ENCODE assay signal across 35 cellular contexts in genomic region chrX:40184968-40185367, GRCh38.
A peak's percentile ranks its signal among the peaks of the same experiment; 100 is the strongest.
DNase-seq lines count a peak whose midpoint lies in the region; ATAC-seq, FAIRE-seq and TF ChIP-seq lines count a peak whose summit lies in the region.
"Had no signal": no experiment of that assay in that cellular context is flagged by ENCODE, and none has a peak within 500 bp of the region (broad histone marks: within the 10 kb centered on the region; RNA-seq: fewer than 3 reads in every experiment).

No MANE protein-coding gene starts in this region.

- H3K4me3 Mint-ChIP-seq in astrocyte (ENCODE audit: unreplicated experiment), result no peak overlapping the region
- H3K4me3 Mint-ChIP-seq in activated CD4-positive, alpha-beta T cell treated with anti-CD3 and anti-CD28 coated beads for 36 hours, result no peak overlapping the region
- H3K4me3 Mint-ChIP-seq: B cell; CD14-positive monocyte; CD4-positive, alpha-beta memory T cell; CD4-positive, alpha-beta T cell; CD4-positive, CD25-positive, alpha-beta regulatory T cell; CD8-positive, alpha-beta memory T cell; CD8-positive, alpha-beta T cell had no signal

- in situ Hi-C loops in K562 (cut with MboI), result no loop called here

- FAIRE-seq in astrocyte (lab: Jason Lieb, UNC) (peak; percentile 91), K562 (lab: Jason Lieb, UNC) (no peak)
- FAIRE-seq: A204.1, D721Med had no signal

- DNase-seq in astrocyte (ENCODE audit: low read depth), result no peak
- no peak for DNase-seq in K562 (ENCODE audit: extremely low read depth in 1 of 4, low spot score in 3 of 4)
- no peak for DNase-seq in activated CD4-positive, alpha-beta T cell treated with anti-CD3 and anti-CD28 coated beads for 36 hours
- no peak for DNase-seq in NCI-H2029 (lab: John Stamatoyannopoulos, UW)
- DNase-seq: 8988T; ACHN; AML-193; BE2C; C1 segment of cervical spinal cord; Caco-2; Calu3; CD4-positive, alpha-beta memory T cell; CD4-positive, alpha-beta T cell; CD4-positive, CD25-positive, alpha-beta regulatory T cell; CD8-positive, alpha-beta memory T cell; CD8-positive, alpha-beta T cell; COR-L47; DMS 273 treated with DMSO at 0.1 percent for 48 hours; DMS153; DMS53; DMS79; DMS79 treated with DMSO at 0.1 percent for 48 hours; DND-41; EL had no signal

- intact Hi-C loops in K562 (cut with micrococcal nuclease), result no loop called here
- intact Hi-C loops in activated CD4-positive, alpha-beta T cell treated with anti-CD3 and anti-CD28 coated beads for 36 hours (cut with DNase I, micrococcal nuclease), result no loop called here

- H3K4me1 ChIP-seq in HEK293 (ENCODE audit: control insufficient read depth, insufficient read depth, low read length) (no peaks in the 10 kb centered on the region), astrocyte (ENCODE audit: insufficient read depth, low read length) (no peaks in the 10 kb centered on the region), K562 (replicated peaks in 1 of 2; ENCODE audit: control insufficient read depth in 2 of 2, insufficient read depth in 2 of 2, low read length in 2 of 2) (no peaks in the 10 kb centered on the region; a peak in 2 of 5 replicates)
- H3K4me1 ChIP-seq: A549, BE2C, Caco-2 had no signal

- POLR2A ChIA-PET in HEK293 (lab: Yijun Ruan, JAX) (no interaction called here), K562 (lab: Yijun Ruan, JAX) (no interaction called here)
- POLR2A ChIA-PET in activated CD4-positive, alpha-beta T cell treated with anti-CD3 and anti-CD28 coated beads for 36 hours (lab: Charles Lee), result no interaction called here

- H3K4me2 ChIP-seq in astrocyte (ENCODE audit: low read length), result no peak overlapping the region
- no peak overlapping the region for H3K4me2 ChIP-seq in K562 (ENCODE audit: insufficient read depth, low read length)
- H3K4me2 ChIP-seq: A549; BLaER1; BLaER1 treated with 17β-estradiol and CSF1 and Interleukin-3, amounts not matched to agents 10 nM and 100 nM had no signal

- no peak for TF ChIP-seq POLR2A in K562 (conservative IDR thresholded peaks at IDR 0.05)

- H3K4me3 ChIP-seq in HEK293 (ENCODE audit: low read depth, low read length), result no peak overlapping the region
- no peak overlapping the region for H3K4me3 ChIP-seq in astrocyte (ENCODE audit: insufficient read depth, low read depth, low read length)
- no peak overlapping the region for H3K4me3 ChIP-seq in K562
- H3K4me3 ChIP-seq: A549; BLaER1; BLaER1 treated with 17β-estradiol and CSF1 and Interleukin-3, amounts not matched to agents 10 nM and 100 nM had no signal

- ATAC-seq in K562, result no peak
- no peak for ATAC-seq in activated CD4-positive, alpha-beta T cell treated with anti-CD3 and anti-CD28 coated beads for 36 hours
- no peak for ATAC-seq in HG03196 (IDR thresholded peaks at IDR 0.05; ENCODE audit: unreplicated experiment)
- ATAC-seq: A549; CD8-positive, alpha-beta T cell had no signal

- H2AFZ ChIP-seq in astrocyte (ENCODE audit: low read depth, low read length) (no peak overlapping the region), K562 (ENCODE audit: low read depth, low read length) (no peak overlapping the region)

- no peaks in the 10 kb centered on the region for H3K36me3 Mint-ChIP-seq in astrocyte (ENCODE audit: low read depth, unreplicated experiment)
- no peaks in the 10 kb centered on the region for H3K36me3 Mint-ChIP-seq in activated CD4-positive, alpha-beta T cell treated with anti-CD3 and anti-CD28 coated beads for 36 hours (ENCODE audit: low read depth)
- H3K36me3 Mint-ChIP-seq: CD4-positive, alpha-beta memory T cell; CD8-positive, alpha-beta T cell had no signal

- CTCF ChIA-PET in HEK293 (lab: Yijun Ruan, JAX), result no interaction called here
- CTCF ChIA-PET in K562 (lab: Yijun Ruan, JAX; ENCODE audit: low intra/inter-chr PET ratio), result no interaction called here
- CTCF ChIA-PET in activated CD4-positive, alpha-beta T cell treated with anti-CD3 and anti-CD28 coated beads for 36 hours (lab: Charles Lee), result no interaction called here

- no peak for TF ChIP-seq CTCF in HEK293 (tag by site-specific recombination; IDR thresholded peaks at IDR 0.05)
- no peak for TF ChIP-seq CTCF in astrocyte (IDR thresholded peaks at IDR 0.05; ENCODE audit: insufficient read depth, low read depth, low read length)
- TF ChIP-seq CTCF in K562 (IDR thresholded peaks at IDR 0.05 in 2 of 3, conservative IDR thresholded peaks at IDR 0.05 in 1 of 3; ENCODE audit: insufficient read depth in 2 of 3, low read depth in 1 of 3, low read length in 3 of 3), result no peak

- no peak for TF ChIP-seq EP300 in K562 (IDR thresholded peaks at IDR 0.05; ENCODE audit: low read length)

- WGBS in K562 (ENCODE audit: insufficient coverage, low coverage, missing lambda C conversion rate), result 49% methylated on average over 4 of the region's 4 CpGs

- H3K27ac ChIP-seq in HEK293 (ENCODE audit: extremely low read depth, low read depth, low read length) (no peak overlapping the region), astrocyte (ENCODE audit: low read depth, low read length) (no peak overlapping the region), K562 (ENCODE audit: extremely low read depth, low read depth, low read length) (no peak overlapping the region)
- H3K27ac ChIP-seq: 22Rv1; A549; BLaER1; BLaER1 treated with 17β-estradiol and CSF1 and Interleukin-3, amounts not matched to agents 10 nM and 100 nM; C4-2B had no signal

- peaks cover 12% of the 10 kb centered on the region for H3K27me3 Mint-ChIP-seq in astrocyte (ENCODE audit: low read depth, unreplicated experiment)
- H3K27me3 Mint-ChIP-seq in activated CD4-positive, alpha-beta T cell treated with anti-CD3 and anti-CD28 coated beads for 36 hours, result no peaks in the 10 kb centered on the region
- H3K27me3 Mint-ChIP-seq: B cell; CD4-positive, alpha-beta memory T cell; CD4-positive, alpha-beta T cell; CD4-positive, CD25-positive, alpha-beta regulatory T cell had no signal

- no peaks in the 10 kb centered on the region for H4K20me1 ChIP-seq in astrocyte (ENCODE audit: insufficient read depth, low read length)
- H4K20me1 ChIP-seq in K562 (replicated peaks; ENCODE audit: control insufficient read depth, insufficient read depth, low read length), result no peaks in the 10 kb centered on the region
- H4K20me1 ChIP-seq: BLaER1; BLaER1 treated with 17β-estradiol and CSF1 and Interleukin-3, amounts not matched to agents 10 nM and 100 nM had no signal

- peaks cover 5% of the 10 kb centered on the region for H3K9me3 Mint-ChIP-seq in astrocyte (ENCODE audit: unreplicated experiment)
- H3K9me3 Mint-ChIP-seq in activated CD4-positive, alpha-beta T cell treated with anti-CD3 and anti-CD28 coated beads for 36 hours (ENCODE audit: low read depth), result peaks cover 7% of the 10 kb centered on the region

- H3K9ac ChIP-seq in astrocyte (ENCODE audit: low read length), result no peak overlapping the region
- H3K9ac ChIP-seq in K562 (ENCODE audit: insufficient read depth in 1 of 2, low read depth in 2 of 2, low read length in 2 of 2), result no peak overlapping the region
- H3K9ac ChIP-seq: BLaER1; BLaER1 treated with 17β-estradiol and CSF1 and Interleukin-3, amounts not matched to agents 10 nM and 100 nM had no signal

- H3K4me1 Mint-ChIP-seq in astrocyte (ENCODE audit: low read depth, unreplicated experiment), result no peaks in the 10 kb centered on the region
- H3K4me1 Mint-ChIP-seq in activated CD4-positive, alpha-beta T cell treated with anti-CD3 and anti-CD28 coated beads for 36 hours, result peaks cover 11% of the 10 kb centered on the region
- H3K4me1 Mint-ChIP-seq: CD8-positive, alpha-beta memory T cell had no signal

- TF ChIP-seq RAD21 in K562 (CRISPR knock-in tag; conservative IDR thresholded peaks at IDR 0.05 in 1 of 2, IDR thresholded peaks at IDR 0.05 in 1 of 2), result no peak

- H3K27me3 ChIP-seq in astrocyte (ENCODE audit: insufficient read depth, low read length) (no peaks in the 10 kb centered on the region), K562 (ENCODE audit: control insufficient read depth in 2 of 2, insufficient read depth in 2 of 2, low read length in 2 of 2) (no peaks in the 10 kb centered on the region)
- H3K27me3 ChIP-seq: BE2C; BLaER1; BLaER1 treated with 17β-estradiol and CSF1 and Interleukin-3, amounts not matched to agents 10 nM and 100 nM had no signal

- H3K36me3 ChIP-seq in HEK293 (ENCODE audit: control insufficient read depth in 2 of 2, insufficient read depth in 1 of 2, low read length in 2 of 2) (no peaks in the 10 kb centered on the region), astrocyte (ENCODE audit: insufficient read depth, low read length) (no peaks in the 10 kb centered on the region), K562 (ENCODE audit: control insufficient read depth, insufficient read depth, low read length) (no peaks in the 10 kb centered on the region)
- H3K36me3 ChIP-seq: BE2C; BLaER1; BLaER1 treated with 17β-estradiol and CSF1 and Interleukin-3, amounts not matched to agents 10 nM and 100 nM had no signal

- H3K27ac Mint-ChIP-seq in astrocyte (ENCODE audit: unreplicated experiment), result no peak overlapping the region
- H3K27ac Mint-ChIP-seq in activated CD4-positive, alpha-beta T cell treated with anti-CD3 and anti-CD28 coated beads for 36 hours, result no peak overlapping the region
- H3K27ac Mint-ChIP-seq: B cell; CD14-positive monocyte; CD4-positive, alpha-beta T cell; CD4-positive, CD25-positive, alpha-beta regulatory T cell; CD8-positive, alpha-beta T cell had no signal

- no peaks in the 10 kb centered on the region for H3K9me1 ChIP-seq in K562 (ENCODE audit: control insufficient read depth, insufficient read depth, low read length)

- no TSS peak for BruUV-seq in K562 (replicated peaks; lab: Mats Ljungman, UMichigan)

- H3K79me2 ChIP-seq in astrocyte (ENCODE audit: insufficient read depth, low read length) (no peaks in the 10 kb centered on the region), K562 (ENCODE audit: control insufficient read depth, insufficient read depth, low read length) (no peaks in the 10 kb centered on the region)

- no peaks in the 10 kb centered on the region for H3K9me3 ChIP-seq in HEK293 (ENCODE audit: control insufficient read depth, insufficient read depth, low read depth, low read length)
- peaks cover 3% of the 10 kb centered on the region for H3K9me3 ChIP-seq in astrocyte (ENCODE audit: insufficient read depth, low read depth, low read length)
- H3K9me3 ChIP-seq in K562 (replicated peaks; ENCODE audit: control insufficient read depth, insufficient read depth, low read depth, low read length), result peaks cover 4% of the 10 kb centered on the region
- H3K9me3 ChIP-seq: BE2C, Caco-2 had no signal

TF ChIP-seq in K562, 482 proteins besides CTCF, POLR2A, EP300 and RAD21 (continues in another document):
- TF ChIP-seq STAG1 (CRISPR knock-in tag; IDR thresholded peaks at IDR 0.05; ENCODE audit: borderline replicate concordance), result no peak
- no peak for TF ChIP-seq ZNF232 (CRISPR knock-in tag; IDR thresholded peaks at IDR 0.05)
- TF ChIP-seq NR2C1 (IDR thresholded peaks at IDR 0.05), result no peak
- TF ChIP-seq NR2C1 (tag; IDR thresholded peaks at IDR 0.05), result no peak
- TF ChIP-seq RBM15 (IDR thresholded peaks at IDR 0.05; ENCODE audit: insufficient read depth, low read length), result no peak
- TF ChIP-seq THAP7 (CRISPR knock-in tag; IDR thresholded peaks at IDR 0.05), result no peak

Comparison
In these comparisons a context has a peak if more than half of its experiments do, and no peak if none do; other contexts are left out.
1. Of the 44 proteins assayed by ChIP-seq in both K562 and HEK293: peak only in K562: none; only in HEK293: SETDB1; in both: TRIM28; in neither: 42.